11 cellular contexts compared by ENCODE assay signal in genomic region chr14:23055621-23056256, GRCh38. TPM values are rescaled to one million over a fixed set of nuclear protein-coding genes. Genes with fewer than 3 reads are reported as not detected.
A peak's percentile ranks its signal among the peaks of the same experiment; 100 is the strongest.
DNase-seq lines count a peak whose midpoint lies in the region; ATAC-seq and TF ChIP-seq lines count a peak whose summit lies in the region.
"Had no signal": no experiment of that assay in that cellular context is flagged by ENCODE, and none has a peak within 500 bp of the region (broad histone marks: within the 10 kb centered on the region; RNA-seq: fewer than 3 reads in every experiment).

No MANE protein-coding gene starts in this region.

- H3K27ac ChIP-seq in right cardiac atrium (ENCODE audit: low read length) (no peak overlapping the region), left ventricle myocardium inferior (replicated peaks) (no peak overlapping the region), SK-N-MC (no peak overlapping the region), substantia nigra (ENCODE audit: low read depth, low read length, poor library complexity, severe bottlenecking) (no peak overlapping the region)

- H3K27me3 ChIP-seq in right cardiac atrium (ENCODE audit: control insufficient read depth, insufficient read depth) (no peaks in the 10 kb centered on the region), left ventricle myocardium inferior (ENCODE audit: low read depth) (no peaks in the 10 kb centered on the region)

- 55% methylated on average over 9 of the region's 9 CpGs for whole genome bisulfite sequencing in right cardiac atrium

- peak overlapping the region; percentile 97 for H3K4me3 Mint-ChIP-seq in type B pancreatic cell

- H3K9me3 ChIP-seq in right cardiac atrium (ENCODE audit: control insufficient read depth, low read length) = no peaks in the 10 kb centered on the region
- H3K9me3 ChIP-seq in left ventricle myocardium inferior (replicated peaks) = no peaks in the 10 kb centered on the region
- no peaks in the 10 kb centered on the region for H3K9me3 ChIP-seq in SK-N-MC (ENCODE audit: low read depth, low read length)
- H3K9me3 ChIP-seq in iPS-18c (ENCODE audit: control insufficient read depth, insufficient read depth, low read length) = no peaks in the 10 kb centered on the region

- intact Hi-C loops in right cardiac atrium (cut with DNase I) (loop anchor here in 2 of 4 donors (2.0 kb wide), 1 partner anchor 69 kb away; no protein-coding TSS in a partner anchor), left ventricle myocardium inferior (cut with micrococcal nuclease) (loop anchor here (5.0 kb wide), 1 partner anchor 68 kb away; no protein-coding TSS in a partner anchor)

- no peaks in the 10 kb centered on the region for H3K4me1 ChIP-seq in right cardiac atrium (ENCODE audit: control insufficient read depth, insufficient read depth, low read length)
- H3K4me1 ChIP-seq in left ventricle myocardium inferior = peaks cover 29% of the 10 kb centered on the region

- TF ChIP-seq CTCF in left ventricle myocardium inferior (IDR thresholded peaks at IDR 0.05; ENCODE audit: borderline replicate concordance) = no peak
- no peak for TF ChIP-seq CTCF in type B pancreatic cell (conservative IDR thresholded peaks at IDR 0.05)

- no peaks in the 10 kb centered on the region for H3K36me3 Mint-ChIP-seq in type B pancreatic cell

- H3K9ac ChIP-seq in SK-N-MC (ENCODE audit: insufficient read length) = no peak overlapping the region

- no peaks in the 10 kb centered on the region for H3K27me3 Mint-ChIP-seq in type B pancreatic cell

- peaks cover 23% of the 10 kb centered on the region for H3K36me3 ChIP-seq in left ventricle myocardium inferior
- H3K36me3 ChIP-seq in SK-N-MC (ENCODE audit: insufficient read depth, low read length) = peaks cover 17% of the 10 kb centered on the region

- DNase-seq in right cardiac atrium (peak in 2 of 3 donors; percentile 48 to 73), left ventricle myocardium inferior (no peak), SK-N-MC (ENCODE audit: low read depth, low spot score) (no peak), type B pancreatic cell (ENCODE audit: extremely low spot score, unreplicated experiment) (no peak), DMS114 treated with DMSO at 0.1 percent for 48 hours (lab: John Stamatoyannopoulos, UW; ENCODE audit: unreplicated experiment) (no peak), substantia nigra (lab: John Stamatoyannopoulos, UW) (no peak)
- DNase-seq: NCI-H1092, nucleus accumbens had no signal

- H3K27ac Mint-ChIP-seq in type B pancreatic cell = peak overlapping the region; percentile 89

- no peak overlapping the region for H3K4me3 ChIP-seq in right cardiac atrium (ENCODE audit: low read length)
- no peak overlapping the region for H3K4me3 ChIP-seq in left ventricle myocardium inferior
- H3K4me3 ChIP-seq in SK-N-MC = peak overlapping the region; percentile 87
- H3K4me3 ChIP-seq in iPS-18c (ENCODE audit: insufficient read depth, low read depth, low read length) = peak overlapping the region; percentile 28; the same call in 1 of the 2 replicates

- no peak for ATAC-seq in right cardiac atrium
- no peak for ATAC-seq in GM18498 (IDR thresholded peaks at IDR 0.05; ENCODE audit: unreplicated experiment)

- H3K9me3 Mint-ChIP-seq in type B pancreatic cell = no peaks in the 10 kb centered on the region

- peaks cover 14% of the 10 kb centered on the region for H3K4me1 Mint-ChIP-seq in type B pancreatic cell (ENCODE audit: unreplicated experiment)

RNA-seq across cellular contexts. Expression of gene CDH24, which starts 1.6 kb away (rescaled TPM):
- total RNA-seq in right cardiac atrium (1 to 10 TPM in 3 of 4 donors, under 1 TPM in 1; 0.95 to 2.3 (median 2.2) TPM), left ventricle myocardium inferior (2.1 TPM), type B pancreatic cell (ENCODE audit: low replicate concordance) (7.9 and 20.4 TPM in 2 replicates)
- polyA plus RNA-seq in right cardiac atrium = 2.5 TPM

RNA-seq across cellular contexts. Expression of gene PSMB11, which starts 13.7 kb away (rescaled TPM):
- total RNA-seq in right cardiac atrium = not detected
- polyA plus RNA-seq in right cardiac atrium = not detected
- not detected for total RNA-seq in left ventricle myocardium inferior
- not detected in 2 replicates for total RNA-seq in type B pancreatic cell (ENCODE audit: low replicate concordance)
- total RNA-seq: SK-MEL-5 had no signal

RNA-seq across cellular contexts. Expression of gene PSMB5, which starts 21.0 kb away (rescaled TPM):
- total RNA-seq in right cardiac atrium = 100 to 1,000 TPM; 108 to 126 (median 112) TPM
- 140 TPM for polyA plus RNA-seq in right cardiac atrium
- total RNA-seq in left ventricle myocardium inferior = 118 TPM
- 153 and 177 TPM in 2 replicates for total RNA-seq in type B pancreatic cell (ENCODE audit: low replicate concordance)

RNA-seq across cellular contexts. Expression of gene ACIN1, which starts 39.2 kb away (rescaled TPM):
- total RNA-seq in right cardiac atrium (10 to 100 TPM; 78.9 to 87.8 (median 84.8) TPM), left ventricle myocardium inferior (64.6 TPM), type B pancreatic cell (ENCODE audit: low replicate concordance) (214 and 342 TPM in 2 replicates)
- polyA plus RNA-seq in right cardiac atrium = 67.1 TPM

RNA-seq across cellular contexts. Expression of gene C14orf119, which starts 39.6 kb away (rescaled TPM):
- 10 to 100 TPM; 30.2 to 43.9 (median 41.2) TPM for total RNA-seq in right cardiac atrium
- polyA plus RNA-seq in right cardiac atrium = 27.3 TPM
- total RNA-seq in left ventricle myocardium inferior = 25.2 TPM
- total RNA-seq in type B pancreatic cell (ENCODE audit: low replicate concordance) = 53.0 and 67.2 TPM in 2 replicates

Comparison
In these comparisons a context has a peak if more than half of its experiments do, and no peak if none do; other contexts are left out.
1. DNase-seq: peak in right cardiac atrium (2 of 3); none in left ventricle myocardium inferior (single experiment), SK-N-MC (single experiment), type B pancreatic cell (single experiment), DMS114 treated with DMSO at 0.1 percent for 48 hours (single experiment) and substantia nigra (0 of 49).
2. H3K4me3 ChIP-seq: peak in SK-N-MC (single experiment) and iPS-18c (single experiment); none in right cardiac atrium (single experiment) and left ventricle myocardium inferior (single experiment).